Comparison of ENCODE assay signal across 17 cellular contexts in the genomic region with DNA sequence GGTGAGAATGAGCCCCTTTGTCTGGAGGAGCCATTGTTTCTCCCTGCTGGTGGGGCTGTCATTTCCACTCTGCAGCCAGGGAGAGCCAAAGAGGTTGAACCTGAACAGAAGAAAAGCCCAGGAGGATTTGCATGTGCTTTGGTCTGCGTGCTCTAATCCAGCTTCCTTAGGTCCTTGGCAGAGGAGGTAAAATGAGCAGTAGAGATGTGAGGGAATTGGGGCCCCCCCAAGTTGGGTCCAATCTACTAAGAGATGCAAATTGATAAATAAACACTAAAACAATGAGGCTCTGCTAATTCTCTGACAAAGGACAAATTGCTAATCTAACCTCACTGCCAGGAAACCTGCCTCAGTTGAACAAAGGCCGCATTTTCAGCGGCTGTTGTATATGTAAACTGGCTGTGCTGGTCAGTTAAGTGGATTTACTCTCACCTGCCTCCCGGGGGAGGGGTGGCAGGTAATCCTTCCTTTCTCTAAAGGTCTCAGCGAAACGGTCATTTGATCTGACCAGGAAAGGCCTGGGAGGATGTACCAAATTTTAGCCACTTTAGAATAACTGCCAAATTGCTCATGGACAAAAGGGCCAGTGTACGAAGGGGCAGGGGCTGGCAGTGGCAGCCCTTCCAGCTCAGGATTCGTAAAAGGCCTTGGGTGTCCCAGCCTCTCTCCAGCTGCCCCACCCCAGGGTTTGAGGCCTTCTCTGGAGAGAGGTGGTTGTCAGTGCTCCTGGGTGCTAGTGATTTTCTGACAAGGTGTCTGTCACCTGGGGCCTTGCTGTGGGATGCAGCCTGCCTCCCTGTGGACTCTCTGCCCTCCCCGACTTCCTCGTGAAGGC.
"Had no signal": no experiment of that assay in that cellular context is flagged by ENCODE, and none has a peak within 500 bp of the region (broad histone marks: within the 10 kb centered on the region; RNA-seq: fewer than 3 reads in every experiment).

No MANE protein-coding gene starts in this region.

- H3K36me3 Mint-ChIP-seq: activated naive CD4-positive, alpha-beta T cell treated with anti-CD3 and anti-CD28 coated beads, Interleukin-2, amount 50 U/mL, for 72 hours; brain had no signal

- H3K4me3 Mint-ChIP-seq: activated T-cell treated with anti-CD3 and anti-CD28 coated beads, Interleukin-2, amount 50 U/mL, for 24 hours; brain; central memory CD8-positive, alpha-beta T cell; nephron; T-helper 1 cell treated with Interleukin-12 subunit alpha and Interleukin-12 subunit beta and Interleukin-4 antibody, amounts not matched to agents 30 μg/mL and 1 μg/mL, for 36 hours had no signal

- H3K27me3 ChIP-seq: esophagus muscularis mucosa, left lung, upper lobe of left lung had no signal

- H3K9me3 ChIP-seq: esophagus muscularis mucosa, left lung, upper lobe of left lung had no signal

- H3K27ac ChIP-seq: esophagus muscularis mucosa, left lung, upper lobe of left lung had no signal

- H3K4me1 Mint-ChIP-seq: brain; central memory CD8-positive, alpha-beta T cell had no signal

- H3K9me3 Mint-ChIP-seq: activated naive CD4-positive, alpha-beta T cell treated with anti-CD3 and anti-CD28 coated beads, Interleukin-2, amount 50 U/mL, for 72 hours; activated T-cell treated with anti-CD3 and anti-CD28 coated beads, Interleukin-2, amount 50 U/mL, for 24 hours; central memory CD8-positive, alpha-beta T cell; T-helper 1 cell treated with Interleukin-12 subunit alpha and Interleukin-12 subunit beta and Interleukin-4 antibody, amounts not matched to agents 30 μg/mL and 1 μg/mL, for 36 hours had no signal

- H3K27ac Mint-ChIP-seq: activated T-cell treated with anti-CD3 and anti-CD28 coated beads, Interleukin-2, amount 50 U/mL, for 24 hours; brain; nephron; T-helper 1 cell treated with Interleukin-12 subunit alpha and Interleukin-12 subunit beta and Interleukin-4 antibody, amounts not matched to agents 30 μg/mL and 1 μg/mL, for 36 hours had no signal

- H3K4me1 ChIP-seq: left lung, upper lobe of left lung had no signal

- ATAC-seq: activated naive CD4-positive, alpha-beta T cell treated with anti-CD3 and anti-CD28 coated beads, Interleukin-2, amount 50 U/mL, for 72 hours; left lung had no signal

- H3K4me3 ChIP-seq: esophagus muscularis mucosa, left lung, upper lobe of left lung had no signal

- H3K36me3 ChIP-seq: esophagus muscularis mucosa, left lung, upper lobe of left lung had no signal

- FAIRE-seq: keratinocyte, TTC549 had no signal

- DNase-seq: activated effector memory CD4-positive, alpha-beta T cell treated with Interleukin-2 at 50 U/mL for 16 hours; activated T-cell treated with anti-CD3 and anti-CD28 coated beads, Interleukin-2, amount 50 U/mL, for 24 hours; amniotic stem cell; dermis blood vessel endothelial cell; glutamatergic neuron; left lung; stimulated activated CD4-positive, alpha-beta T cell treated with anti-CD3 and anti-CD28 coated beads, Interleukin-12 subunit alpha, Interleukin-12 subunit beta, amount 100 ng/mL, for 4 hours; stimulated activated naive CD4-positive, alpha-beta T cell; upper lobe of left lung had no signal
